In the genomic region with DNA sequence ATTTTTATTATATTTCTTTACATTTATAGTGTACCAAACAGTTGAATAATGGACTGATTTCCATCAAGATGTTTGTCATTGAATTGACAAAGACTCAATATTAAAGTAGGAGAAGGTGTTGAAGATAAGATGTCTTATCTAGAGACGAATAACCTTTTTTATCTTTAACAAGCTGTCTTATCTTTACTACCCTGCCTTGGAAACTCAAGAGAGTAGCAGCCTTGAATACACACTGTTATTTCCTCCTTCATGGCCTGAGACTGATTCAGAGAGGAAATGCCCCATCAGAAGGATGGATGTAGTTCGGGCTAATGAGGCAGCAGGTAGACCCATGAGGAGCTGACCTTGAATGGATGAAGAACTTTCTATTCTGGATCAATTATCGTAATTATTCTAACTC, we compare ENCODE assay signal across 23 cellular contexts.
DNase-seq lines count a peak whose midpoint lies in the region; ATAC-seq, FAIRE-seq and TF ChIP-seq lines count a peak whose summit lies in the region.
"Had no signal": no experiment of that assay in that cellular context is flagged by ENCODE, and none has a peak within 500 bp of the region (broad histone marks: within the 10 kb centered on the region; RNA-seq: fewer than 3 reads in every experiment).

No MANE protein-coding gene starts in this region.

- H3K4me1 ChIP-seq in IMR-90 (ENCODE audit: control insufficient read depth, insufficient read depth, low read length) (peaks cover 2% of the 10 kb centered on the region; the same call in 1 of the 2 replicates), endothelial cell of umbilical vein (ENCODE audit: control insufficient read depth, extremely low read depth, insufficient read depth, low read length) (peaks cover 14% of the 10 kb centered on the region), mucosa of descending colon (ENCODE audit: low read depth) (no peaks in the 10 kb centered on the region), SK-N-SH (ENCODE audit: control insufficient read depth in 1 of 2, insufficient read depth in 2 of 2, low read depth in 1 of 2, low read length in 1 of 2) (peaks cover 0 to 6% of the 10 kb centered on the region in 2 experiments; a peak in 2 of 4 replicates)
- H3K4me1 ChIP-seq: A549; BLaER1 treated with 17β-estradiol and CSF1 and Interleukin-3, amounts not matched to agents 10 nM and 100 nM; Caco-2 had no signal

- in situ Hi-C loops in IMR-90 (cut with MboI; ENCODE audit: low sequenced_read_pairs), result no loop called here

- no peaks in the 10 kb centered on the region for H3F3A ChIP-seq in SK-N-SH (replicated peaks; ENCODE audit: insufficient read depth)

- POLR2A ChIA-PET in IMR-90 (lab: Charles Lee; ENCODE audit: unreplicated experiment), result no interaction called here
- POLR2A ChIA-PET in endothelial cell of umbilical vein (lab: Charles Lee), result no interaction called here
- POLR2A ChIA-PET in SK-N-SH (lab: Yijun Ruan, JAX), result no interaction called here

- DNase-seq in IMR-90 (no peak), endothelial cell of umbilical vein (ENCODE audit: low read depth, low spot score) (peak; percentile 20), left colon (no peak), mucosa of descending colon (peak in 1 of 3 donors; percentile 4), NCI-H524 treated with DMSO at 0.1 percent for 48 hours (lab: John Stamatoyannopoulos, UW) (no peak), SK-N-SH (no peak)
- DNase-seq: AML-193; Caco-2; Calu3; CD4-positive, alpha-beta T cell; CD8-positive, alpha-beta T cell; DMS79 treated with DMSO at 0.1 percent for 48 hours; GF-D8 had no signal

- dilution Hi-C loops in IMR-90 (cut with HindIII; ENCODE audit: low sequenced_read_pairs, unreplicated experiment) (no loop called here), endothelial cell of umbilical vein (cut with MboI; ENCODE audit: extremely low pct_ligation_motif_present, low sequenced_read_pairs) (no loop called here)

- intact Hi-C loops in IMR-90 (cut with micrococcal nuclease) (no loop called here), endothelial cell of umbilical vein (cut with micrococcal nuclease) (no loop called here), left colon (cut with DNase I, micrococcal nuclease) (no loop called here), mucosa of descending colon (cut with DNase I, micrococcal nuclease) (no loop called here)

- no peak overlapping the region for H3K4me2 ChIP-seq in IMR-90 (ENCODE audit: low read depth, low read length)
- no peak overlapping the region for H3K4me2 ChIP-seq in endothelial cell of umbilical vein (ENCODE audit: insufficient read depth, low read length)
- H3K4me2 ChIP-seq in SK-N-SH, result no peak overlapping the region
- H3K4me2 ChIP-seq: A549; BLaER1 treated with 17β-estradiol and CSF1 and Interleukin-3, amounts not matched to agents 10 nM and 100 nM had no signal

- H3K36me3 ChIP-seq in IMR-90 (ENCODE audit: control insufficient read depth, insufficient read depth, low read length) (no peaks in the 10 kb centered on the region), endothelial cell of umbilical vein (ENCODE audit: control insufficient read depth in 2 of 2, extremely low read depth in 1 of 2, insufficient read depth in 2 of 2, low read length in 2 of 2) (no peaks in the 10 kb centered on the region), mucosa of descending colon (ENCODE audit: low read depth) (no peaks in the 10 kb centered on the region), SK-N-SH (replicated peaks in 1 of 2; ENCODE audit: control insufficient read depth in 1 of 2, insufficient read depth in 2 of 2, low read length in 1 of 2) (no peaks in the 10 kb centered on the region)
- H3K36me3 ChIP-seq: BLaER1 treated with 17β-estradiol and CSF1 and Interleukin-3, amounts not matched to agents 10 nM and 100 nM had no signal

- TF ChIP-seq EP300 in SK-N-SH (IDR thresholded peaks at IDR 0.05; ENCODE audit: borderline replicate concordance in 1 of 2, low read depth in 1 of 2, low read length in 1 of 2), result no peak

- H4K91ac ChIP-seq in IMR-90 (ENCODE audit: insufficient read depth, low read depth, low read length), result no peak overlapping the region

- H3K9me3 ChIP-seq in IMR-90 (ENCODE audit: control insufficient read depth, insufficient read depth, low read length) (no peaks in the 10 kb centered on the region), endothelial cell of umbilical vein (replicated peaks; ENCODE audit: control insufficient read depth, insufficient read depth, low read length) (no peaks in the 10 kb centered on the region), mucosa of descending colon (no peaks in the 10 kb centered on the region), SK-N-SH (no peaks in the 10 kb centered on the region)
- H3K9me3 ChIP-seq: A549; BLaER1 treated with 17β-estradiol and CSF1 and Interleukin-3, amounts not matched to agents 10 nM and 100 nM; Caco-2 had no signal

- no peak overlapping the region for H4K8ac ChIP-seq in IMR-90 (ENCODE audit: low read depth in 2 of 2, low read length in 2 of 2)

- H3K27me3 ChIP-seq in IMR-90 (ENCODE audit: control insufficient read depth, insufficient read depth, low read length) (no peaks in the 10 kb centered on the region), endothelial cell of umbilical vein (ENCODE audit: control insufficient read depth in 2 of 2, insufficient read depth in 2 of 2, low read length in 2 of 2) (no peaks in the 10 kb centered on the region), SK-N-SH (ENCODE audit: insufficient read depth) (no peaks in the 10 kb centered on the region)
- H3K27me3 ChIP-seq: BLaER1 treated with 17β-estradiol and CSF1 and Interleukin-3, amounts not matched to agents 10 nM and 100 nM had no signal

- TF ChIP-seq POLR2A in IMR-90 (IDR thresholded peaks at IDR 0.05; ENCODE audit: low read depth, low read length), result no peak
- TF ChIP-seq POLR2A in endothelial cell of umbilical vein (IDR thresholded peaks at IDR 0.05; ENCODE audit: low read depth, low read length), result no peak

- H3K9me2 ChIP-seq in SK-N-SH, result no peaks in the 10 kb centered on the region

- H3K23ac ChIP-seq in IMR-90 (ENCODE audit: low read depth, low read length), result no peak overlapping the region; the same call in 1 of the 2 replicates

- peak overlapping the region; percentile 82; the same call in 1 of the 2 replicates for H3K18ac ChIP-seq in IMR-90 (ENCODE audit: low read depth, low read length)

- TF ChIP-seq RAD21 in IMR-90 (IDR thresholded peaks at IDR 0.05; ENCODE audit: low read length) (no peak), SK-N-SH (IDR thresholded peaks at IDR 0.05; ENCODE audit: low read length) (no peak)

- no CpG with 5 or more reads among the region's 3 CpGs for WGBS in IMR-90 (ENCODE audit: extremely low coverage in 2 of 2, insufficient read length in 1 of 2), 2 experiments
- 26% methylated on average over 3 of the region's 3 CpGs for WGBS in SK-N-SH (ENCODE audit: low lambda C conversion rate)

- no peak overlapping the region for H2BK15ac ChIP-seq in IMR-90 (ENCODE audit: low read depth, low read length)

- peak; percentile 15 for FAIRE-seq in endothelial cell of umbilical vein (lab: Jason Lieb, UNC)
- FAIRE-seq: A549, D721Med, G401.6, GM12892, GM18507 had no signal

- H3K56ac ChIP-seq in IMR-90 (ENCODE audit: extremely low read depth, insufficient read depth, low read length), result no peak overlapping the region

- no peak overlapping the region for H2BK120ac ChIP-seq in IMR-90 (ENCODE audit: low read depth, low read length)

- H3K9ac ChIP-seq in IMR-90 (ENCODE audit: low read depth, low read length) (no peak overlapping the region), endothelial cell of umbilical vein (replicated peaks; ENCODE audit: extremely low read depth, insufficient read depth, low read length) (no peak overlapping the region), SK-N-SH (no peak overlapping the region)
- H3K9ac ChIP-seq: BLaER1 treated with 17β-estradiol and CSF1 and Interleukin-3, amounts not matched to agents 10 nM and 100 nM had no signal

- peak overlapping the region; percentile 32; the same call in 1 of the 2 replicates for H2BK20ac ChIP-seq in IMR-90 (ENCODE audit: low read depth, low read length)

- H3K4me3 ChIP-seq in IMR-90 (ENCODE audit: insufficient read depth, low read depth, low read length) (no peak overlapping the region), endothelial cell of umbilical vein (replicated peaks in 1 of 3; ENCODE audit: insufficient read depth in 1 of 3, low read depth in 1 of 3, low read length in 3 of 3) (no peak overlapping the region), mucosa of descending colon (no peak overlapping the region), SK-N-SH (ENCODE audit: low read depth in 2 of 2, low read length in 1 of 2) (no peak overlapping the region)
- H3K4me3 ChIP-seq: A549; BLaER1 treated with 17β-estradiol and CSF1 and Interleukin-3, amounts not matched to agents 10 nM and 100 nM had no signal

- no peak overlapping the region for H2BK5ac ChIP-seq in IMR-90 (ENCODE audit: low read depth, low read length, poor library complexity, severe bottlenecking)

- CTCF ChIA-PET in IMR-90 (lab: Yijun Ruan, JAX) (no interaction called here), endothelial cell of umbilical vein (lab: Charles Lee) (interaction anchor here (1.0 kb wide), 1 partner anchor 364 kb away, joined by 3 read pairs; no protein-coding TSS in a partner anchor), SK-N-SH (lab: Yijun Ruan, JAX) (no interaction called here)

- TF ChIP-seq CTCF in IMR-90 (conservative IDR thresholded peaks at IDR 0.05; ENCODE audit: low read depth, low read length) (no peak), endothelial cell of umbilical vein (IDR thresholded peaks at IDR 0.05; ENCODE audit: extremely low read depth in 1 of 2, insufficient read depth in 1 of 2, low read depth in 1 of 2, low read length in 2 of 2) (no peak), mucosa of descending colon (IDR thresholded peaks at IDR 0.05) (no peak), SK-N-SH (IDR thresholded peaks at IDR 0.05) (no peak)

- H3K79me2 ChIP-seq in endothelial cell of umbilical vein (ENCODE audit: control insufficient read depth, insufficient read depth, low read length) (no peaks in the 10 kb centered on the region), SK-N-SH (ENCODE audit: insufficient read depth) (no peaks in the 10 kb centered on the region)

- H2AFZ ChIP-seq in IMR-90 (replicated peaks; ENCODE audit: low read length, poor library complexity) (no peak overlapping the region), endothelial cell of umbilical vein (ENCODE audit: low read depth, low read length) (no peak overlapping the region), SK-N-SH (ENCODE audit: low read depth) (no peak overlapping the region)

- BruUV-seq in IMR-90 (replicated peaks; lab: Mats Ljungman, UMichigan) (no TSS peak), endothelial cell of umbilical vein (replicated peaks; lab: Mats Ljungman, UMichigan) (no TSS peak)

- H3K9me1 ChIP-seq in IMR-90 (ENCODE audit: insufficient read depth, low read length) (no peaks in the 10 kb centered on the region), endothelial cell of umbilical vein (replicated peaks; ENCODE audit: control insufficient read depth, extremely low read depth, insufficient read depth, low read length) (no peaks in the 10 kb centered on the region)

- peak overlapping the region; percentile 93 for H4K5ac ChIP-seq in IMR-90 (ENCODE audit: low read depth, low read length)

- 0 out of 2 replicates have a peak overlapping the region, but pooled peaks have one; percentile 43 for H2AK5ac ChIP-seq in IMR-90 (ENCODE audit: low read depth, low read length)

- no peak overlapping the region for H2AK9ac ChIP-seq in IMR-90 (replicated peaks; ENCODE audit: low read depth, low read length, poor library complexity)

- no peaks in the 10 kb centered on the region for H4K20me1 ChIP-seq in IMR-90 (ENCODE audit: insufficient read depth, low read length)
- no peaks in the 10 kb centered on the region for H4K20me1 ChIP-seq in endothelial cell of umbilical vein (replicated peaks; ENCODE audit: control insufficient read depth, extremely low read depth, insufficient read depth, low read length)
- no peaks in the 10 kb centered on the region for H4K20me1 ChIP-seq in SK-N-SH (ENCODE audit: insufficient read depth)
- H4K20me1 ChIP-seq: BLaER1 treated with 17β-estradiol and CSF1 and Interleukin-3, amounts not matched to agents 10 nM and 100 nM had no signal

- H3K4ac ChIP-seq in IMR-90 (ENCODE audit: low read depth, low read length), result peak overlapping the region; percentile 15; the same call in 1 of the 2 replicates

- H3K79me1 ChIP-seq in IMR-90 (ENCODE audit: low read depth in 1 of 2, low read length in 2 of 2), result no peaks in the 10 kb centered on the region

- ATAC-seq in IMR-90 (ENCODE audit: low read depth), result no peak
- ATAC-seq in left colon, result peak; percentile 99
- ATAC-seq in mucosa of descending colon, result peak; percentile 83
- ATAC-seq in GM19023 (IDR thresholded peaks at IDR 0.05; ENCODE audit: unreplicated experiment), result no peak
- ATAC-seq in GM19467 (IDR thresholded peaks at IDR 0.05; ENCODE audit: unreplicated experiment), result no peak
- ATAC-seq: A549; CD8-positive, alpha-beta T cell had no signal

- peak overlapping the region; percentile 50; the same call in 1 of the 2 replicates for H3K27ac ChIP-seq in IMR-90 (ENCODE audit: insufficient read depth, low read length)
- no peak overlapping the region for H3K27ac ChIP-seq in endothelial cell of umbilical vein (ENCODE audit: insufficient read depth, low read depth, low read length)
- no peak overlapping the region for H3K27ac ChIP-seq in SK-N-SH (ENCODE audit: low read depth in 2 of 2, low read length in 1 of 2)
- H3K27ac ChIP-seq: 22Rv1; A549; BLaER1 treated with 17β-estradiol and CSF1 and Interleukin-3, amounts not matched to agents 10 nM and 100 nM; C4-2B had no signal

- 0 out of 2 replicates have a peak overlapping the region, but pooled peaks have one; percentile 6 for H3K14ac ChIP-seq in IMR-90 (replicated peaks; ENCODE audit: low read depth, low read length)

Comparison
In these comparisons a context has a peak if more than half of its experiments do, and no peak if none do; other contexts are left out.
1. ATAC-seq: peak in left colon (single experiment) and mucosa of descending colon (single experiment); none in IMR-90 (single experiment), GM19023 (single experiment) and GM19467 (single experiment).